8 cellular contexts compared by ENCODE assay signal in the genomic region with DNA sequence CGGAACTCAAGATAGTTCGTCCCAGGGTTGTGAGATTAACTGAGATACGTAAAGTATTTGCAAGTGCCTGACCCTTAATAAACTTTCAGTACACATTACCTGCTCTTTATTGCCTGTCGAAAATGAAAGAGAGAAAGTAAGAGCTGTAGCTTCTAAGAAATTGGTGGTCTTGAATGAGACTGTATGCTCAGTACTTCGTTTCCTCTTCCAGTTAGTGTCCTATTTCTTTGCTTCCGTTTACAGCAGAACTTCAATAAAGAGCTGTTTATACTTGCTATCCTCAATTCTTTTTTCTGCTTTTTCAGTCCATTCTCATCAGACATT. TPM values are rescaled to one million over a fixed set of nuclear protein-coding genes. Genes with fewer than 3 reads are reported as not detected.
DNase-seq lines count a peak whose midpoint lies in the region; ATAC-seq and TF ChIP-seq lines count a peak whose summit lies in the region.

No MANE protein-coding gene starts in this region.

- H3K36me3 ChIP-seq in right atrium auricular region, result no peaks in the 10 kb centered on the region
- H3K36me3 ChIP-seq in iPS-18a (ENCODE audit: control insufficient read depth, low read depth, low read length), result no peaks in the 10 kb centered on the region
- no peaks in the 10 kb centered on the region for H3K36me3 ChIP-seq in stomach smooth muscle (ENCODE audit: control insufficient read depth in 2 of 2, insufficient read depth in 2 of 2, low read length in 2 of 2)

- TF ChIP-seq CTCF in right atrium auricular region (IDR thresholded peaks at IDR 0.05) (no peak), VCaP (conservative IDR thresholded peaks at IDR 0.05) (no peak), GM20000 (IDR thresholded peaks at IDR 0.05; ENCODE audit: extremely low read depth, missing control alignments) (no peak)

- H3K27me3 ChIP-seq in right atrium auricular region (no peaks in the 10 kb centered on the region), iPS-18a (ENCODE audit: control insufficient read depth, insufficient read depth, low read length) (no peaks in the 10 kb centered on the region), stomach smooth muscle (ENCODE audit: control insufficient read depth in 1 of 2, insufficient read depth in 2 of 2, low read length in 2 of 2) (no peaks in the 10 kb centered on the region)

- DNase-seq in right atrium auricular region (ENCODE audit: low spot score) (no peak), left ventricle myocardium superior (no peak), 8988T (no peak), GM20000 (ENCODE audit: low spot score) (no peak)

- peaks cover 0 to 18% of the 10 kb centered on the region in 2 donors for H3K4me1 ChIP-seq in right atrium auricular region
- H3K4me1 ChIP-seq in iPS-18a (ENCODE audit: control insufficient read depth, low read depth, low read length), result peaks cover 14% of the 10 kb centered on the region
- H3K4me1 ChIP-seq in stomach smooth muscle (ENCODE audit: control insufficient read depth, insufficient read depth, low read length), result peaks cover 5% of the 10 kb centered on the region

- H3K9me3 ChIP-seq in right atrium auricular region, result no peaks in the 10 kb centered on the region
- no peaks in the 10 kb centered on the region for H3K9me3 ChIP-seq in iPS-18a (ENCODE audit: control insufficient read depth, low read depth, low read length)
- H3K9me3 ChIP-seq in stomach smooth muscle (ENCODE audit: control insufficient read depth in 2 of 2, low read length in 2 of 2), result no peaks in the 10 kb centered on the region

- intact Hi-C loops in left ventricle myocardium superior (cut with micrococcal nuclease), result no loop called here

- H3K4me3 ChIP-seq in right atrium auricular region (peak overlapping the region; percentile 70 to 87), iPS-18a (ENCODE audit: low read length) (peak overlapping the region; percentile 94), stomach smooth muscle (ENCODE audit: low read length in 2 of 2) (peak overlapping the region; percentile 95 to 100)

- peak overlapping the region; percentile 56 to 69 for H3K27ac ChIP-seq in right atrium auricular region
- peak overlapping the region; percentile 65 for H3K27ac ChIP-seq in VCaP
- peak overlapping the region; percentile 85 for H3K27ac ChIP-seq in iPS-18a (ENCODE audit: low read length)
- H3K27ac ChIP-seq in stomach smooth muscle (ENCODE audit: low read length), result peak overlapping the region; percentile 46

- peak overlapping the region; percentile 87 for H3K9ac ChIP-seq in iPS-18a (ENCODE audit: low read length)
- H3K9ac ChIP-seq in stomach smooth muscle (ENCODE audit: low read length in 2 of 2), result peak overlapping the region; percentile 93 to 95

- ATAC-seq in left ventricle myocardium superior (no peak), HG03064 (IDR thresholded peaks at IDR 0.05; ENCODE audit: low read depth, unreplicated experiment) (peak; percentile 61)

RNA-seq across cellular contexts. Expression of a gene that starts 0.5 kb away (rescaled TPM):
- 1 to 10 TPM; 6.4 to 8.4 TPM for total RNA-seq in right atrium auricular region
- total RNA-seq in left ventricle myocardium superior, result 8.1 TPM
